9 cellular contexts compared by ENCODE assay signal in genomic region chr19:48913114-48913513, GRCh38. TPM values are rescaled to one million over a fixed set of nuclear protein-coding genes. Genes with fewer than 3 reads are reported as not detected.
A peak's percentile ranks its signal among the peaks of the same experiment; 100 is the strongest.
DNase-seq lines count a peak whose midpoint lies in the region; ATAC-seq and TF ChIP-seq lines count a peak whose summit lies in the region.
"Had no signal": no experiment of that assay in that cellular context is flagged by ENCODE, and none has a peak within 500 bp of the region (broad histone marks: within the 10 kb centered on the region; RNA-seq: fewer than 3 reads in every experiment).

No MANE protein-coding gene starts in this region.

- H3K36me3 Mint-ChIP-seq in activated CD4-positive, alpha-beta T cell treated with anti-CD3 and anti-CD28 coated beads, Interleukin-2, amount 10 ng/mL, durations not matched to agents 24 days and 14 days (ENCODE audit: low read depth), result peaks cover 49% of the 10 kb centered on the region
- H3K36me3 Mint-ChIP-seq in activated CD8-positive, alpha-beta T cell treated with anti-CD3 and anti-CD28 coated beads, Interleukin-2, amount 10 ng/mL, durations not matched to agents 7 days and 5 days (ENCODE audit: low read depth), result peaks cover 57% of the 10 kb centered on the region
- H3K36me3 Mint-ChIP-seq in osteocyte (ENCODE audit: unreplicated experiment) (peaks cover 39% of the 10 kb centered on the region), MCF 10A (ENCODE audit: insufficient read depth, unreplicated experiment) (peaks cover 62% of the 10 kb centered on the region)

- H3K79me2 ChIP-seq in Karpas-422 (ENCODE audit: low read length) (no peaks in the 10 kb centered on the region), osteoblast (ENCODE audit: insufficient read depth, low read length) (no peaks in the 10 kb centered on the region)

- no peaks in the 10 kb centered on the region for H3K27me3 Mint-ChIP-seq in activated CD4-positive, alpha-beta T cell treated with anti-CD3 and anti-CD28 coated beads, Interleukin-2, amount 10 ng/mL, durations not matched to agents 24 days and 14 days
- H3K27me3 Mint-ChIP-seq in activated CD8-positive, alpha-beta T cell treated with anti-CD3 and anti-CD28 coated beads, Interleukin-2, amount 10 ng/mL, durations not matched to agents 7 days and 5 days (ENCODE audit: low read depth), result no peaks in the 10 kb centered on the region
- H3K27me3 Mint-ChIP-seq in osteocyte (ENCODE audit: unreplicated experiment) (no peaks in the 10 kb centered on the region), MCF 10A (ENCODE audit: insufficient read depth, unreplicated experiment) (no peaks in the 10 kb centered on the region)

- H3K4me3 Mint-ChIP-seq in activated CD4-positive, alpha-beta T cell treated with anti-CD3 and anti-CD28 coated beads, Interleukin-2, amount 10 ng/mL, durations not matched to agents 24 days and 14 days, result no peak overlapping the region
- H3K4me3 Mint-ChIP-seq in activated CD8-positive, alpha-beta T cell treated with anti-CD3 and anti-CD28 coated beads, Interleukin-2, amount 10 ng/mL, durations not matched to agents 7 days and 5 days, result no peak overlapping the region
- H3K4me3 Mint-ChIP-seq in osteocyte (ENCODE audit: unreplicated experiment) (no peak overlapping the region), MCF 10A (ENCODE audit: unreplicated experiment) (no peak overlapping the region)

- H3K9me2 ChIP-seq in Karpas-422 (replicated peaks; ENCODE audit: insufficient read depth, low read length), result no peaks in the 10 kb centered on the region

- no peaks in the 10 kb centered on the region for H3K9me3 Mint-ChIP-seq in activated CD4-positive, alpha-beta T cell treated with anti-CD3 and anti-CD28 coated beads, Interleukin-2, amount 10 ng/mL, durations not matched to agents 24 days and 14 days
- no peaks in the 10 kb centered on the region for H3K9me3 Mint-ChIP-seq in activated CD8-positive, alpha-beta T cell treated with anti-CD3 and anti-CD28 coated beads, Interleukin-2, amount 10 ng/mL, durations not matched to agents 7 days and 5 days (ENCODE audit: insufficient read depth)
- H3K9me3 Mint-ChIP-seq in osteocyte (ENCODE audit: unreplicated experiment) (no peaks in the 10 kb centered on the region), MCF 10A (ENCODE audit: unreplicated experiment) (no peaks in the 10 kb centered on the region)

- DNase-seq in activated CD4-positive, alpha-beta T cell treated with anti-CD3 and anti-CD28 coated beads, Interleukin-2, amount 10 ng/mL, durations not matched to agents 24 days and 14 days, result peak; percentile 74
- DNase-seq in activated CD4-positive, alpha-beta T cell treated with anti-CD3 and anti-CD28 coated beads, Interleukin-2, amount 50 U/mL, for 48 hours, result no peak
- DNase-seq in Karpas-422 (peak; percentile 87), osteoblast (ENCODE audit: insufficient read length, low spot score, missing footprints) (peak; percentile 64), osteocyte (ENCODE audit: extremely low spot score, unreplicated experiment) (no peak), MCF 10A (ENCODE audit: unreplicated experiment) (no peak), left ventricle myocardium superior (no peak)
- DNase-seq in activated CD8-positive, alpha-beta T cell treated with anti-CD3 and anti-CD28 coated beads, Interleukin-2, amount 10 ng/mL, durations not matched to agents 7 days and 5 days, result peak; percentile 39

- no peaks in the 10 kb centered on the region for H3K27me3 ChIP-seq in Karpas-422 (ENCODE audit: low read length)
- no peaks in the 10 kb centered on the region for H3K27me3 ChIP-seq in osteoblast (ENCODE audit: insufficient read depth, low read length)
- H3K27me3 ChIP-seq: BLaER1 treated with 17β-estradiol and CSF1 and Interleukin-3, amounts not matched to agents 10 nM and 100 nM had no signal

- ATAC-seq in activated CD8-positive, alpha-beta T cell treated with anti-CD3 and anti-CD28 coated beads, Interleukin-2, amount 10 ng/mL, durations not matched to agents 7 days and 5 days, result no peak
- ATAC-seq in left ventricle myocardium superior, result no peak

- H2AFZ ChIP-seq in Karpas-422 (ENCODE audit: low read length) (no peak overlapping the region), osteoblast (ENCODE audit: low read length) (no peak overlapping the region)

- H3K9ac ChIP-seq in Karpas-422 (ENCODE audit: low read length), result no peak overlapping the region
- H3K9ac ChIP-seq: BLaER1 treated with 17β-estradiol and CSF1 and Interleukin-3, amounts not matched to agents 10 nM and 100 nM had no signal

- H4K20me1 ChIP-seq in Karpas-422 (ENCODE audit: insufficient read depth, low read depth, low read length), result no peaks in the 10 kb centered on the region
- no peaks in the 10 kb centered on the region for H4K20me1 ChIP-seq in osteoblast (ENCODE audit: insufficient read depth, low read length)

- no peaks in the 10 kb centered on the region for H3K4me1 Mint-ChIP-seq in activated CD4-positive, alpha-beta T cell treated with anti-CD3 and anti-CD28 coated beads, Interleukin-2, amount 10 ng/mL, durations not matched to agents 24 days and 14 days
- H3K4me1 Mint-ChIP-seq in activated CD8-positive, alpha-beta T cell treated with anti-CD3 and anti-CD28 coated beads, Interleukin-2, amount 10 ng/mL, durations not matched to agents 7 days and 5 days (ENCODE audit: low read depth), result peaks cover 3% of the 10 kb centered on the region
- no peaks in the 10 kb centered on the region for H3K4me1 Mint-ChIP-seq in osteocyte (ENCODE audit: unreplicated experiment)
- no peaks in the 10 kb centered on the region for H3K4me1 Mint-ChIP-seq in MCF 10A (ENCODE audit: insufficient read depth, unreplicated experiment)

- intact Hi-C loops in activated CD4-positive, alpha-beta T cell treated with anti-CD3 and anti-CD28 coated beads, Interleukin-2, amount 10 ng/mL, durations not matched to agents 24 days and 14 days (cut with micrococcal nuclease), result no loop called here
- intact Hi-C loops in MCF 10A (cut with micrococcal nuclease) (no loop called here), left ventricle myocardium superior (cut with micrococcal nuclease) (no loop called here)

- BruUV-seq in MCF 10A (replicated peaks; lab: Mats Ljungman, UMichigan), result no TSS peak

- H3K36me3 ChIP-seq in Karpas-422 (ENCODE audit: insufficient read depth, low read length) (peaks cover 4% of the 10 kb centered on the region; the same call in 1 of the 2 replicates), osteoblast (ENCODE audit: insufficient read depth, low read length) (peaks cover 67% of the 10 kb centered on the region)

- POLR2A ChIA-PET in activated CD8-positive, alpha-beta T cell treated with anti-CD3 and anti-CD28 coated beads, Interleukin-2, amount 10 ng/mL, durations not matched to agents 7 days and 5 days (lab: Charles Lee), result interaction anchor here (0.6 to 1.3 kb wide), 2 partner anchors 10 to 39 kb away, joined by 3 read pairs; no protein-coding TSS in a partner anchor
- POLR2A ChIA-PET in MCF 10A (lab: Yijun Ruan, JAX), result no interaction called here

- H3K27ac Mint-ChIP-seq in activated CD4-positive, alpha-beta T cell treated with anti-CD3 and anti-CD28 coated beads, Interleukin-2, amount 10 ng/mL, durations not matched to agents 24 days and 14 days, result no peak overlapping the region
- H3K27ac Mint-ChIP-seq in activated CD8-positive, alpha-beta T cell treated with anti-CD3 and anti-CD28 coated beads, Interleukin-2, amount 10 ng/mL, durations not matched to agents 7 days and 5 days, result no peak overlapping the region
- H3K27ac Mint-ChIP-seq in osteocyte (ENCODE audit: unreplicated experiment) (no peak overlapping the region), MCF 10A (ENCODE audit: low read depth, unreplicated experiment) (no peak overlapping the region)

- H3K27ac ChIP-seq in Karpas-422 (ENCODE audit: low read length), result no peak overlapping the region
- no peak overlapping the region for H3K27ac ChIP-seq in osteoblast (ENCODE audit: low read depth, low read length)
- H3K27ac ChIP-seq: BLaER1 treated with 17β-estradiol and CSF1 and Interleukin-3, amounts not matched to agents 10 nM and 100 nM had no signal

- no peak overlapping the region for H3K4me2 ChIP-seq in Karpas-422 (ENCODE audit: low read depth, low read length, poor library complexity, severe bottlenecking)
- H3K4me2 ChIP-seq in osteoblast (ENCODE audit: insufficient read depth, low read length), result no peak overlapping the region
- H3K4me2 ChIP-seq: BLaER1 treated with 17β-estradiol and CSF1 and Interleukin-3, amounts not matched to agents 10 nM and 100 nM had no signal

- no peaks in the 10 kb centered on the region for H3K9me3 ChIP-seq in Karpas-422 (ENCODE audit: low read length)
- no peaks in the 10 kb centered on the region for H3K9me3 ChIP-seq in osteoblast (ENCODE audit: low read depth, low read length)
- H3K9me3 ChIP-seq: BLaER1 treated with 17β-estradiol and CSF1 and Interleukin-3, amounts not matched to agents 10 nM and 100 nM had no signal

- CTCF ChIA-PET in activated CD8-positive, alpha-beta T cell treated with anti-CD3 and anti-CD28 coated beads, Interleukin-2, amount 10 ng/mL, durations not matched to agents 7 days and 5 days (lab: Charles Lee), result interaction anchor here (1.7 kb wide), 1 partner anchor 57 kb away, joined by 5 read pairs; no protein-coding TSS in a partner anchor
- CTCF ChIA-PET in MCF 10A (lab: Yijun Ruan, JAX), result interaction anchor here (0.6 kb wide), 1 partner anchor 27 kb away, joined by 3 read pairs; no protein-coding TSS in a partner anchor

- H3K4me3 ChIP-seq in Karpas-422 (ENCODE audit: low read length), result no peak overlapping the region
- no peak overlapping the region for H3K4me3 ChIP-seq in osteoblast (ENCODE audit: insufficient read depth, low read length)
- H3K4me3 ChIP-seq: BLaER1 treated with 17β-estradiol and CSF1 and Interleukin-3, amounts not matched to agents 10 nM and 100 nM had no signal

- no peak for TF ChIP-seq CTCF in osteoblast (IDR thresholded peaks at IDR 0.05; ENCODE audit: extremely low read depth, low read depth, low read length)
- no peak for TF ChIP-seq CTCF in osteocyte (IDR thresholded peaks at IDR 0.05)
- TF ChIP-seq CTCF in MCF 10A (IDR thresholded peaks at IDR 0.05; ENCODE audit: unreplicated experiment), result no peak

- peaks cover 11% of the 10 kb centered on the region for H3K4me1 ChIP-seq in Karpas-422 (ENCODE audit: low read length)
- no peaks in the 10 kb centered on the region for H3K4me1 ChIP-seq in osteoblast (ENCODE audit: insufficient read depth, low read length)

RNA-seq across cellular contexts. Expression of gene NUCB1, which starts 13.0 kb away (rescaled TPM):
- total RNA-seq in activated CD4-positive, alpha-beta T cell treated with anti-CD3 and anti-CD28 coated beads, Interleukin-2, amount 10 ng/mL, durations not matched to agents 24 days and 14 days, result 116 and 117 TPM in 2 replicates
- 57.5 and 98.2 TPM in 2 replicates for total RNA-seq in Karpas-422 (2014; rRNA removed; shearing (Covaris generic); ENCODE audit: low replicate concordance)
- total RNA-seq in activated CD8-positive, alpha-beta T cell treated with anti-CD3 and anti-CD28 coated beads, Interleukin-2, amount 10 ng/mL, durations not matched to agents 7 days and 5 days, result 100 to 1,000 TPM; 229 to 236 TPM
- total RNA-seq in osteoblast (242 and 300 TPM in 2 replicates), osteocyte (260 and 264 TPM in 2 replicates), MCF 10A (2022) (61.4 and 76.8 TPM in 2 replicates), left ventricle myocardium superior (265 TPM)

RNA-seq across cellular contexts. Expression of gene TULP2, which starts 14.6 kb away (rescaled TPM):
- not detected in 2 replicates for total RNA-seq in activated CD4-positive, alpha-beta T cell treated with anti-CD3 and anti-CD28 coated beads, Interleukin-2, amount 10 ng/mL, durations not matched to agents 24 days and 14 days
- total RNA-seq in Karpas-422 (2014; rRNA removed; shearing (Covaris generic); ENCODE audit: low replicate concordance), result not detected in 2 replicates
- total RNA-seq in activated CD8-positive, alpha-beta T cell treated with anti-CD3 and anti-CD28 coated beads, Interleukin-2, amount 10 ng/mL, durations not matched to agents 7 days and 5 days, result not detected
- not detected in 2 replicates for total RNA-seq in osteoblast
- not detected in 2 replicates for total RNA-seq in osteocyte
- not detected in 2 replicates for total RNA-seq in MCF 10A (2022)
- total RNA-seq in left ventricle myocardium superior, result not detected

RNA-seq across cellular contexts. Expression of gene DHDH, which starts 20.4 kb away (rescaled TPM):
- total RNA-seq in activated CD4-positive, alpha-beta T cell treated with anti-CD3 and anti-CD28 coated beads, Interleukin-2, amount 10 ng/mL, durations not matched to agents 24 days and 14 days, result 0.35 TPM in 1 of 2 replicates, not detected in the other
- total RNA-seq in Karpas-422 (2014; rRNA removed; shearing (Covaris generic); ENCODE audit: low replicate concordance), result 1.4 and 3.3 TPM in 2 replicates
- 1 to 10 TPM; 1.6 to 1.9 TPM for total RNA-seq in activated CD8-positive, alpha-beta T cell treated with anti-CD3 and anti-CD28 coated beads, Interleukin-2, amount 10 ng/mL, durations not matched to agents 7 days and 5 days
- 0.29 and 0.36 TPM in 2 replicates for total RNA-seq in osteoblast
- 0.67 TPM in 1 of 2 replicates, not detected in the other for total RNA-seq in osteocyte
- total RNA-seq in MCF 10A (2022), result not detected in 2 replicates
- not detected for total RNA-seq in left ventricle myocardium superior

RNA-seq across cellular contexts. Expression of gene PPP1R15A, which starts 40.9 kb away (rescaled TPM):
- total RNA-seq in activated CD4-positive, alpha-beta T cell treated with anti-CD3 and anti-CD28 coated beads, Interleukin-2, amount 10 ng/mL, durations not matched to agents 24 days and 14 days, result 40.5 and 42.1 TPM in 2 replicates
- total RNA-seq in Karpas-422 (2014; rRNA removed; shearing (Covaris generic); ENCODE audit: low replicate concordance), result 22.6 and 31.3 TPM in 2 replicates
- 100 to 1,000 TPM; 104 to 124 TPM for total RNA-seq in activated CD8-positive, alpha-beta T cell treated with anti-CD3 and anti-CD28 coated beads, Interleukin-2, amount 10 ng/mL, durations not matched to agents 7 days and 5 days
- total RNA-seq in osteoblast, result 70.4 and 84.0 TPM in 2 replicates
- total RNA-seq in osteocyte, result 96.5 and 118 TPM in 2 replicates
- total RNA-seq in MCF 10A (2022), result 207 and 248 TPM in 2 replicates
- total RNA-seq in left ventricle myocardium superior, result 63.0 TPM

RNA-seq across cellular contexts. Expression of gene BAX, which starts 41.6 kb away (rescaled TPM):
- total RNA-seq in activated CD4-positive, alpha-beta T cell treated with anti-CD3 and anti-CD28 coated beads, Interleukin-2, amount 10 ng/mL, durations not matched to agents 24 days and 14 days, result 257 and 298 TPM in 2 replicates
- 93.8 and 164 TPM in 2 replicates for total RNA-seq in Karpas-422 (2014; rRNA removed; shearing (Covaris generic); ENCODE audit: low replicate concordance)
- total RNA-seq in activated CD8-positive, alpha-beta T cell treated with anti-CD3 and anti-CD28 coated beads, Interleukin-2, amount 10 ng/mL, durations not matched to agents 7 days and 5 days, result 100 to 1,000 TPM; 336 to 350 TPM
- total RNA-seq in osteoblast (78.4 and 78.9 TPM in 2 replicates), osteocyte (154 and 172 TPM in 2 replicates), MCF 10A (2022) (130 and 152 TPM in 2 replicates), left ventricle myocardium superior (22.0 TPM)

Comparison
In these comparisons a context has a peak if more than half of its experiments do, and no peak if none do; other contexts are left out.
1. DNase-seq: peak in activated CD4-positive, alpha-beta T cell treated with anti-CD3 and anti-CD28 coated beads, Interleukin-2, amount 10 ng/mL, durations not matched to agents 24 days and 14 days (single experiment), Karpas-422 (single experiment), activated CD8-positive, alpha-beta T cell treated with anti-CD3 and anti-CD28 coated beads, Interleukin-2, amount 10 ng/mL, durations not matched to agents 7 days and 5 days (single experiment) and osteoblast (single experiment); none in activated CD4-positive, alpha-beta T cell treated with anti-CD3 and anti-CD28 coated beads, Interleukin-2, amount 50 U/mL, for 48 hours (0 of 2), osteocyte (single experiment), MCF 10A (single experiment) and left ventricle myocardium superior (single experiment).